Comparison of ENCODE assay signal across 24 cellular contexts in genomic region chr22:34833982-34834510, GRCh38.
"Had no signal": no experiment of that assay in that cellular context is flagged by ENCODE, and none has a peak within 500 bp of the region (broad histone marks: within the 10 kb centered on the region; RNA-seq: fewer than 3 reads in every experiment).

No MANE protein-coding gene starts in this region.

- H3K4me1 ChIP-seq: breast epithelium, esophagus squamous epithelium, gastroesophageal sphincter, heart right ventricle, left lung, parathyroid adenoma, sigmoid colon, transverse colon, vagina had no signal

- DNase-seq: activated CD4-positive, alpha-beta memory T cell treated with anti-CD3 and anti-CD28 coated beads, Interleukin-2, amount 10 ng/mL, durations not matched to agents 7 days and 5 days; activated CD4-positive, alpha-beta T cell treated with anti-CD3 and anti-CD28 coated beads, Interleukin-2, amount 10 ng/mL, durations not matched to agents 24 days and 14 days; activated effector memory CD4-positive, alpha-beta T cell treated with Interleukin-2 at 50 U/mL for 16 hours; activated naive CD4-positive, alpha-beta T cell treated with anti-CD3 and anti-CD28 coated beads for 36 hours; activated naive CD8-positive, alpha-beta T cell treated with anti-CD3 and anti-CD28 coated beads, Interleukin-2, amount 10 ng/mL, durations not matched to agents 7 days and 5 days; activated T-cell treated with anti-CD3 and anti-CD28 coated beads, Interleukin-2, amount 50 U/mL, for 72 hours; amniotic stem cell; effector memory CD8-positive, alpha-beta T cell; esophagus squamous epithelium; heart right ventricle; left lung; sigmoid colon; stimulated activated CD4-positive, alpha-beta T cell treated with anti-CD3 and anti-CD28 coated beads, Interleukin-2, amount 100 ng/mL, for 48 hours; stimulated activated CD8-positive, alpha-beta memory T cell treated with anti-CD3 and anti-CD28 coated beads, Interleukin-4, amount 100 ng/mL, for 48 hours; stimulated activated naive B cell treated with anti-CD40 and anti-IgM and Interleukin-4, amounts not matched to agents 10 μg/mL and 1 μg/mL and 100 μg/mL, for 72 hours; T-helper 17 cell; transverse colon had no signal

- H3K27ac ChIP-seq: breast epithelium, esophagus squamous epithelium, gastroesophageal sphincter, heart right ventricle, left lung, parathyroid adenoma, sigmoid colon, transverse colon, vagina had no signal

- H3K9me3 Mint-ChIP-seq: activated naive CD4-positive, alpha-beta T cell treated with anti-CD3 and anti-CD28 coated beads for 36 hours; activated T-cell treated with anti-CD3 and anti-CD28 coated beads, Interleukin-2, amount 50 U/mL, for 72 hours; central memory CD8-positive, alpha-beta T cell had no signal

- H3K27me3 Mint-ChIP-seq: activated CD4-positive, alpha-beta memory T cell treated with anti-CD3 and anti-CD28 coated beads, Interleukin-2, amount 10 ng/mL, durations not matched to agents 7 days and 5 days; activated CD4-positive, alpha-beta T cell treated with anti-CD3 and anti-CD28 coated beads, Interleukin-2, amount 10 ng/mL, durations not matched to agents 24 days and 14 days; activated naive CD8-positive, alpha-beta T cell treated with anti-CD3 and anti-CD28 coated beads, Interleukin-2, amount 10 ng/mL, durations not matched to agents 7 days and 5 days had no signal

- H3K27me3 ChIP-seq: breast epithelium, esophagus squamous epithelium, gastroesophageal sphincter, heart right ventricle, left lung, sigmoid colon, transverse colon, vagina had no signal

- H3K4me1 Mint-ChIP-seq: activated CD4-positive, alpha-beta memory T cell treated with anti-CD3 and anti-CD28 coated beads, Interleukin-2, amount 10 ng/mL, durations not matched to agents 7 days and 5 days; activated CD4-positive, alpha-beta T cell treated with anti-CD3 and anti-CD28 coated beads, Interleukin-2, amount 10 ng/mL, durations not matched to agents 24 days and 14 days; activated naive CD8-positive, alpha-beta T cell treated with anti-CD3 and anti-CD28 coated beads, Interleukin-2, amount 10 ng/mL, durations not matched to agents 7 days and 5 days; central memory CD8-positive, alpha-beta T cell; stimulated activated naive B cell treated with anti-CD40 and anti-IgM and Interleukin-4, amounts not matched to agents 10 μg/mL and 1 μg/mL and 100 μg/mL, for 72 hours; T-helper 17 cell had no signal

- H3K4me3 Mint-ChIP-seq: activated CD4-positive, alpha-beta memory T cell treated with anti-CD3 and anti-CD28 coated beads, Interleukin-2, amount 10 ng/mL, durations not matched to agents 7 days and 5 days; activated CD4-positive, alpha-beta T cell treated with anti-CD3 and anti-CD28 coated beads, Interleukin-2, amount 10 ng/mL, durations not matched to agents 24 days and 14 days; activated naive CD4-positive, alpha-beta T cell treated with anti-CD3 and anti-CD28 coated beads for 36 hours; activated naive CD8-positive, alpha-beta T cell treated with anti-CD3 and anti-CD28 coated beads, Interleukin-2, amount 10 ng/mL, durations not matched to agents 7 days and 5 days; activated T-cell treated with anti-CD3 and anti-CD28 coated beads, Interleukin-2, amount 50 U/mL, for 72 hours; central memory CD8-positive, alpha-beta T cell; effector memory CD8-positive, alpha-beta T cell; natural killer cell treated with Interleukin-12 subunit alpha and Interleukin-12 subunit beta and Interleukin-15 and Interleukin-18, amount 100 ng/mL, for 72 hours; stimulated activated naive B cell treated with anti-CD40 and anti-IgM and Interleukin-4, amounts not matched to agents 10 μg/mL and 1 μg/mL and 100 μg/mL, for 72 hours; T-helper 17 cell had no signal

- H3K9ac ChIP-seq: parathyroid adenoma had no signal

- H3K36me3 Mint-ChIP-seq: activated naive CD8-positive, alpha-beta T cell treated with anti-CD3 and anti-CD28 coated beads, Interleukin-2, amount 10 ng/mL, durations not matched to agents 7 days and 5 days; natural killer cell treated with Interleukin-12 subunit alpha and Interleukin-12 subunit beta and Interleukin-15 and Interleukin-18, amount 100 ng/mL, for 72 hours; stimulated activated naive B cell treated with anti-CD40 and anti-IgM and Interleukin-4, amounts not matched to agents 10 μg/mL and 1 μg/mL and 100 μg/mL, for 72 hours had no signal

- H3K4me3 ChIP-seq: breast epithelium, esophagus squamous epithelium, gastroesophageal sphincter, heart right ventricle, left lung, sigmoid colon, smooth muscle cell, transverse colon, vagina had no signal

- H3K9me3 ChIP-seq: breast epithelium, esophagus squamous epithelium, gastroesophageal sphincter, heart right ventricle, left lung, sigmoid colon, transverse colon, vagina had no signal

- H3K27ac Mint-ChIP-seq: activated CD4-positive, alpha-beta memory T cell treated with anti-CD3 and anti-CD28 coated beads, Interleukin-2, amount 10 ng/mL, durations not matched to agents 7 days and 5 days; activated CD4-positive, alpha-beta T cell treated with anti-CD3 and anti-CD28 coated beads, Interleukin-2, amount 10 ng/mL, durations not matched to agents 24 days and 14 days; activated naive CD4-positive, alpha-beta T cell treated with anti-CD3 and anti-CD28 coated beads for 36 hours; activated naive CD8-positive, alpha-beta T cell treated with anti-CD3 and anti-CD28 coated beads, Interleukin-2, amount 10 ng/mL, durations not matched to agents 7 days and 5 days; activated T-cell treated with anti-CD3 and anti-CD28 coated beads, Interleukin-2, amount 50 U/mL, for 72 hours; effector memory CD8-positive, alpha-beta T cell; natural killer cell treated with Interleukin-12 subunit alpha and Interleukin-12 subunit beta and Interleukin-15 and Interleukin-18, amount 100 ng/mL, for 72 hours; stimulated activated naive B cell treated with anti-CD40 and anti-IgM and Interleukin-4, amounts not matched to agents 10 μg/mL and 1 μg/mL and 100 μg/mL, for 72 hours; T-helper 17 cell had no signal

- ATAC-seq: activated T-cell treated with anti-CD3 and anti-CD28 coated beads, Interleukin-2, amount 50 U/mL, for 72 hours; effector memory CD8-positive, alpha-beta T cell; gastroesophageal sphincter; heart right ventricle; left lung; natural killer cell treated with Interleukin-12 subunit alpha and Interleukin-12 subunit beta and Interleukin-15 and Interleukin-18, amount 100 ng/mL, for 72 hours; stimulated activated naive B cell treated with anti-CD40 and anti-IgM and Interleukin-4, amounts not matched to agents 10 μg/mL and 1 μg/mL and 100 μg/mL, for 72 hours; T-helper 17 cell had no signal

- H3K36me3 ChIP-seq: breast epithelium, esophagus squamous epithelium, gastroesophageal sphincter, heart right ventricle, left lung, sigmoid colon, transverse colon, vagina had no signal
